ENCODE assay signal across 9 cellular contexts in the genomic region with DNA sequence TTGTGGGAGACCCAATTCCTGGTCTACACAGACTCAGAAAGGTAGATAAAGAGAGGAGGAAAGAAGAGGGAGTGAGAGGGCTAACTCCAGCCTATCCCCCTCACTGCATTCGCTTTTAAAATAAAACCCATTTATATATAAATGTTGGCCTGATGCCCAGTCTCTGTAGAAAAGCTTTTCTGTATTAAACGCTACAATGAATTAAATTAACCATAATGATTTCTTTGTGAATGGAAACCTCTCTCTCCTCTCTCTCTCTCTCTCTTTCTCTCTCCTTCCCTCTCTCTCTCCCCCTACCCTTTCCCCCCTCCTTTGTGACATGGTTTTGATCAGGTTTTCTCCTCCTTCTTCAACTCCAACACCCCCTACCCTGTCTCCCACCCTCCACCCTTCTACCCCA.
"Had no signal": no experiment of that assay in that cellular context is flagged by ENCODE, and none has a peak within 500 bp of the region (broad histone marks: within the 10 kb centered on the region; RNA-seq: fewer than 3 reads in every experiment).

No MANE protein-coding gene starts in this region.

- H3K9me3 ChIP-seq: left ventricle myocardium inferior, neutrophil had no signal

- H3K27me3 ChIP-seq: hepatocyte had no signal

- DNase-seq: activated CD4-positive, alpha-beta T cell treated with anti-CD3 and anti-CD28 coated beads for 1 hour; activated CD4-positive, alpha-beta T cell treated with anti-CD3 and anti-CD28 coated beads, Interleukin-2, amount 50 U/mL, for 4 hours; activated naive CD4-positive, alpha-beta T cell treated with anti-CD3 and anti-CD28 coated beads, Interleukin-2, amount 50 U/mL, for 16 hours; activated T-cell treated with anti-CD3 and anti-CD28 coated beads for 4 hours; left ventricle myocardium inferior; naive thymus-derived CD8-positive, alpha-beta T cell; stimulated activated CD4-positive, alpha-beta T cell treated with anti-CD3 and anti-CD28 coated beads, Interleukin-2, amount 100 ng/mL, for 48 hours had no signal

- H3K4me3 ChIP-seq: hepatocyte, left ventricle myocardium inferior had no signal

- H3K27ac ChIP-seq: hepatocyte, left ventricle myocardium inferior, neutrophil had no signal

- H3K36me3 ChIP-seq: left ventricle myocardium inferior, neutrophil had no signal
